Comparison of ENCODE assay signal across 21 cellular contexts in genomic region chr2:25619187-25619586, GRCh38. TPM values are rescaled to one million over a fixed set of nuclear protein-coding genes. Genes with fewer than 3 reads are reported as not detected.
A peak's percentile ranks its signal among the peaks of the same experiment; 100 is the strongest.
DNase-seq lines count a peak whose midpoint lies in the region; ATAC-seq and TF ChIP-seq lines count a peak whose summit lies in the region.
"Had no signal": no experiment of that assay in that cellular context is flagged by ENCODE, and none has a peak within 500 bp of the region (broad histone marks: within the 10 kb centered on the region; RNA-seq: fewer than 3 reads in every experiment).

No MANE protein-coding gene starts in this region.

- H3K36me3 Mint-ChIP-seq in activated CD4-positive, alpha-beta T cell treated with anti-CD3 and anti-CD28 coated beads, Interleukin-2, amount 10 ng/mL, durations not matched to agents 24 days and 14 days (ENCODE audit: low read depth), result peaks cover 8% of the 10 kb centered on the region
- H3K36me3 Mint-ChIP-seq in CD8-positive, alpha-beta memory T cell, result peaks cover 0 to 39% (median 9%) of the 10 kb centered on the region in 3 donors

- no peaks in the 10 kb centered on the region for H4K20me1 ChIP-seq in mammary epithelial cell (ENCODE audit: insufficient read depth, low read length)
- no peaks in the 10 kb centered on the region for H4K20me1 ChIP-seq in osteoblast (ENCODE audit: insufficient read depth, low read length)

- intact Hi-C loops in mammary epithelial cell (cut with micrococcal nuclease), result loop anchor here (2.0 kb wide), 1 partner anchor 36 kb away; no protein-coding TSS in a partner anchor
- intact Hi-C loops in activated CD4-positive, alpha-beta T cell treated with anti-CD3 and anti-CD28 coated beads, Interleukin-2, amount 10 ng/mL, durations not matched to agents 24 days and 14 days (cut with micrococcal nuclease), result no loop called here

- dilution Hi-C loops in mammary epithelial cell (cut with HindIII; ENCODE audit: low sequenced_read_pairs), result no loop called here

- H3K79me2 ChIP-seq in ACC112 (ENCODE audit: control insufficient read depth, insufficient read depth, low read length, unreplicated experiment) (no peaks in the 10 kb centered on the region), mammary epithelial cell (ENCODE audit: insufficient read depth, low read length) (peaks cover 10% of the 10 kb centered on the region), osteoblast (ENCODE audit: insufficient read depth, low read length) (no peaks in the 10 kb centered on the region)

- H3K4me1 Mint-ChIP-seq in activated CD4-positive, alpha-beta T cell treated with anti-CD3 and anti-CD28 coated beads, Interleukin-2, amount 10 ng/mL, durations not matched to agents 24 days and 14 days, result no peaks in the 10 kb centered on the region
- H3K4me1 Mint-ChIP-seq in CD8-positive, alpha-beta memory T cell, result peaks cover 0 to 2% (median 0%) of the 10 kb centered on the region in 3 donors

- in situ Hi-C loops in mammary epithelial cell (cut with MboI; ENCODE audit: low sequenced_read_pairs in 2 of 2), result loop anchor here in 1 of 2 donors (10.0 kb wide), 1 partner anchor 46 kb away; no protein-coding TSS in a partner anchor

- 0% methylated on average over 4 of the region's 4 CpGs for WGBS in mammary epithelial cell (ENCODE audit: low coverage, missing lambda C conversion rate)

- H3K4me3 ChIP-seq in ACC112 (ENCODE audit: low read depth, low read length) (peak overlapping the region; percentile 19), LNCaP clone FGC (ENCODE audit: low read depth, low read length) (peak overlapping the region; percentile 11; the same call in 1 of the 2 replicates), mammary epithelial cell (replicated peaks in 1 of 3; ENCODE audit: insufficient read depth in 1 of 3, low read depth in 2 of 3, low read length in 3 of 3) (peak overlapping the region in 2 of 3 experiments; percentile 22 to 25), osteoblast (ENCODE audit: insufficient read depth, low read length) (no peak overlapping the region)
- H3K4me3 ChIP-seq in CD8-positive, alpha-beta memory T cell (ENCODE audit: low read length), result no peak overlapping the region
- H3K4me3 ChIP-seq: colonic mucosa, GM12878, GM23338, left ventricle myocardium inferior, mucosa of descending colon had no signal

- H3K27me3 Mint-ChIP-seq in activated CD4-positive, alpha-beta T cell treated with anti-CD3 and anti-CD28 coated beads, Interleukin-2, amount 10 ng/mL, durations not matched to agents 24 days and 14 days, result no peaks in the 10 kb centered on the region
- H3K27me3 Mint-ChIP-seq in CD8-positive, alpha-beta memory T cell, result no peaks in the 10 kb centered on the region
- H3K27me3 Mint-ChIP-seq: activated naive CD8-positive, alpha-beta T cell treated with anti-CD3 and anti-CD28 coated beads, Interleukin-2, amount 10 ng/mL, durations not matched to agents 7 days and 5 days; brain; CD4-positive, alpha-beta memory T cell had no signal

- H3K27ac Mint-ChIP-seq in activated CD4-positive, alpha-beta T cell treated with anti-CD3 and anti-CD28 coated beads, Interleukin-2, amount 10 ng/mL, durations not matched to agents 24 days and 14 days, result no peak overlapping the region
- no peak overlapping the region for H3K27ac Mint-ChIP-seq in CD8-positive, alpha-beta memory T cell
- H3K27ac Mint-ChIP-seq: activated naive CD8-positive, alpha-beta T cell treated with anti-CD3 and anti-CD28 coated beads, Interleukin-2, amount 10 ng/mL, durations not matched to agents 7 days and 5 days; CD4-positive, alpha-beta memory T cell had no signal

- ATAC-seq in HG02678 (IDR thresholded peaks at IDR 0.05; ENCODE audit: unreplicated experiment), result no peak
- ATAC-seq: GM12878, GM23338 had no signal

- no TSS peak for BruUV-seq in mammary epithelial cell (replicated peaks; lab: Mats Ljungman, UMichigan)

- H3K27me3 ChIP-seq in ACC112 (ENCODE audit: insufficient read depth, low read length) (no peaks in the 10 kb centered on the region), mammary epithelial cell (ENCODE audit: insufficient read depth, low read length) (no peaks in the 10 kb centered on the region), osteoblast (ENCODE audit: insufficient read depth, low read length) (no peaks in the 10 kb centered on the region)
- H3K27me3 ChIP-seq in CD8-positive, alpha-beta memory T cell (ENCODE audit: insufficient read depth, low read length, poor library complexity, severe bottlenecking), result no peaks in the 10 kb centered on the region
- H3K27me3 ChIP-seq: colonic mucosa had no signal

- H2AFZ ChIP-seq in ACC112 (ENCODE audit: low read length, unreplicated experiment) (no peak overlapping the region), mammary epithelial cell (ENCODE audit: low read depth, low read length) (no peak overlapping the region), osteoblast (ENCODE audit: low read length) (no peak overlapping the region)
- H2AFZ ChIP-seq: GM23338 had no signal

- H3K4me1 ChIP-seq in ACC112 (ENCODE audit: control insufficient read depth, insufficient read depth, low read length, unreplicated experiment) (peaks cover 38% of the 10 kb centered on the region), mammary epithelial cell (ENCODE audit: insufficient read depth, low read length) (peaks cover 47% of the 10 kb centered on the region), osteoblast (ENCODE audit: insufficient read depth, low read length) (peaks cover 20% of the 10 kb centered on the region)
- H3K4me1 ChIP-seq in CD8-positive, alpha-beta memory T cell (ENCODE audit: insufficient read depth, low read length), result no peaks in the 10 kb centered on the region
- H3K4me1 ChIP-seq: colonic mucosa had no signal

- no peaks in the 10 kb centered on the region for H3K36me3 ChIP-seq in ACC112 (ENCODE audit: insufficient read depth, low read length)
- peaks cover 4% of the 10 kb centered on the region for H3K36me3 ChIP-seq in mammary epithelial cell (ENCODE audit: insufficient read depth, low read length)
- H3K36me3 ChIP-seq in osteoblast (ENCODE audit: insufficient read depth, low read length), result no peaks in the 10 kb centered on the region
- no peaks in the 10 kb centered on the region for H3K36me3 ChIP-seq in CD8-positive, alpha-beta memory T cell (ENCODE audit: insufficient read depth, low read length)
- H3K36me3 ChIP-seq: colonic mucosa, left ventricle myocardium inferior had no signal

- no peak for DNase-seq in LNCaP clone FGC (ENCODE audit: low read depth)
- no peak for DNase-seq in mammary epithelial cell
- DNase-seq in osteoblast (ENCODE audit: insufficient read length, low spot score, missing footprints), result no peak
- DNase-seq in activated CD4-positive, alpha-beta T cell treated with anti-CD3 and anti-CD28 coated beads, Interleukin-2, amount 10 ng/mL, durations not matched to agents 24 days and 14 days, result no peak
- no peak for DNase-seq in HUDEP-2 (lab: John Stamatoyannopoulos, UW; ENCODE audit: unreplicated experiment in 76 of 76)
- no peak for DNase-seq in CD8-positive, alpha-beta memory T cell
- DNase-seq: activated CD4-positive, alpha-beta T cell treated with anti-CD3 and anti-CD28 coated beads, Interleukin-2, amount 50 U/mL, for 1 hour; activated CD8-positive, alpha-beta memory T cell treated with anti-CD3 and anti-CD28 coated beads, Interleukin-2, amount 50 U/mL, for 4 hours; activated naive CD8-positive, alpha-beta T cell treated with anti-CD3 and anti-CD28 coated beads, Interleukin-2, amount 10 ng/mL, durations not matched to agents 7 days and 5 days; CD4-positive, alpha-beta memory T cell; colonic mucosa; KG1; left ventricle myocardium inferior; stimulated activated CD4-positive, alpha-beta T cell treated with anti-CD3 and anti-CD28 coated beads, Interleukin-15, amount 100 ng/mL, for 24 hours; substantia nigra had no signal

- H3K9me3 ChIP-seq in mammary epithelial cell (replicated peaks; ENCODE audit: insufficient read depth, low read length) (no peaks in the 10 kb centered on the region), osteoblast (ENCODE audit: low read depth, low read length) (no peaks in the 10 kb centered on the region)
- no peaks in the 10 kb centered on the region for H3K9me3 ChIP-seq in CD8-positive, alpha-beta memory T cell (ENCODE audit: low read length)
- H3K9me3 ChIP-seq: colonic mucosa, left ventricle myocardium inferior, mucosa of descending colon had no signal

- no peak for TF ChIP-seq CTCF in LNCaP clone FGC (IDR thresholded peaks at IDR 0.05; ENCODE audit: control insufficient read depth, extremely low read depth, insufficient read depth)
- TF ChIP-seq CTCF in mammary epithelial cell (conservative IDR thresholded peaks at IDR 0.05 in 1 of 2, IDR thresholded peaks at IDR 0.05 in 1 of 2; ENCODE audit: extremely low read depth in 1 of 2, insufficient read depth in 1 of 2, low read depth in 1 of 2, low read length in 2 of 2), result no peak
- no peak for TF ChIP-seq CTCF in osteoblast (IDR thresholded peaks at IDR 0.05; ENCODE audit: extremely low read depth, low read depth, low read length)

- H3K9me3 Mint-ChIP-seq in activated CD4-positive, alpha-beta T cell treated with anti-CD3 and anti-CD28 coated beads, Interleukin-2, amount 10 ng/mL, durations not matched to agents 24 days and 14 days, result no peaks in the 10 kb centered on the region
- H3K9me3 Mint-ChIP-seq in CD8-positive, alpha-beta memory T cell, result no peaks in the 10 kb centered on the region
- H3K9me3 Mint-ChIP-seq: activated naive CD8-positive, alpha-beta T cell treated with anti-CD3 and anti-CD28 coated beads, Interleukin-2, amount 10 ng/mL, durations not matched to agents 7 days and 5 days; CD4-positive, alpha-beta memory T cell; GM23338 had no signal

- peak overlapping the region; percentile 95 for H3K27ac ChIP-seq in ACC112 (ENCODE audit: low read depth, low read length)
- peak overlapping the region; percentile 86 for H3K27ac ChIP-seq in mammary epithelial cell (ENCODE audit: insufficient read depth, low read depth, low read length)
- no peak overlapping the region for H3K27ac ChIP-seq in osteoblast (ENCODE audit: low read depth, low read length)
- no peak overlapping the region for H3K27ac ChIP-seq in CD8-positive, alpha-beta memory T cell (ENCODE audit: low read depth, low read length)
- H3K27ac ChIP-seq: colonic mucosa had no signal

- CTCF ChIA-PET in mammary epithelial cell (lab: Charles Lee; ENCODE audit: low non-redundant PET), result no interaction called here
- CTCF ChIA-PET in CD8-positive, alpha-beta memory T cell (lab: Charles Lee), result interaction anchor here (1.0 kb wide), 1 partner anchor 12 kb away, joined by 4 read pairs; no protein-coding TSS in a partner anchor

- H3K4me2 ChIP-seq in mammary epithelial cell (ENCODE audit: insufficient read depth, low read depth, low read length), result peak overlapping the region; percentile 87
- peak overlapping the region; percentile 89 for H3K4me2 ChIP-seq in osteoblast (ENCODE audit: insufficient read depth, low read length)
- H3K4me2 ChIP-seq: GM23338 had no signal

- H3K9ac ChIP-seq in mammary epithelial cell (ENCODE audit: insufficient read depth, low read length), result no peak overlapping the region

- POLR2A ChIA-PET in CD8-positive, alpha-beta memory T cell (lab: Charles Lee), result no interaction called here

- no peak overlapping the region for H3K4me3 Mint-ChIP-seq in activated CD4-positive, alpha-beta T cell treated with anti-CD3 and anti-CD28 coated beads, Interleukin-2, amount 10 ng/mL, durations not matched to agents 24 days and 14 days
- no peak overlapping the region for H3K4me3 Mint-ChIP-seq in CD8-positive, alpha-beta memory T cell
- H3K4me3 Mint-ChIP-seq: activated naive CD8-positive, alpha-beta T cell treated with anti-CD3 and anti-CD28 coated beads, Interleukin-2, amount 10 ng/mL, durations not matched to agents 7 days and 5 days; brain; CD4-positive, alpha-beta memory T cell; GM23338 had no signal

RNA-seq across cellular contexts. Expression of gene DTNB, which starts 54.2 kb away (rescaled TPM):
- total RNA-seq in mammary epithelial cell (10 to 100 TPM; 38.8 to 42.9 TPM), osteoblast (9.8 and 13.3 TPM in 2 replicates)
- 25.9 TPM for polyA plus RNA-seq in mammary epithelial cell
- polyA minus RNA-seq in mammary epithelial cell, result 65.9 TPM
- 25.8 and 30.5 TPM in 2 replicates for total RNA-seq in activated CD4-positive, alpha-beta T cell treated with anti-CD3 and anti-CD28 coated beads, Interleukin-2, amount 10 ng/mL, durations not matched to agents 24 days and 14 days
- 10 to 100 TPM; 15.2 to 16.8 TPM for total RNA-seq in CD8-positive, alpha-beta memory T cell
- polyA plus RNA-seq in CD8-positive, alpha-beta memory T cell, result 19.4 TPM

Comparison
In these comparisons a context has a peak if more than half of its experiments do, and no peak if none do; other contexts are left out.
1. H3K27ac ChIP-seq: peak in ACC112 (single experiment) and mammary epithelial cell (single experiment); none in osteoblast (single experiment) and CD8-positive, alpha-beta memory T cell (single experiment).
2. H3K4me3 ChIP-seq: peak in ACC112 (single experiment), LNCaP clone FGC (single experiment) and mammary epithelial cell (2 of 3); none in osteoblast (single experiment) and CD8-positive, alpha-beta memory T cell (single experiment).